In the genomic region with DNA sequence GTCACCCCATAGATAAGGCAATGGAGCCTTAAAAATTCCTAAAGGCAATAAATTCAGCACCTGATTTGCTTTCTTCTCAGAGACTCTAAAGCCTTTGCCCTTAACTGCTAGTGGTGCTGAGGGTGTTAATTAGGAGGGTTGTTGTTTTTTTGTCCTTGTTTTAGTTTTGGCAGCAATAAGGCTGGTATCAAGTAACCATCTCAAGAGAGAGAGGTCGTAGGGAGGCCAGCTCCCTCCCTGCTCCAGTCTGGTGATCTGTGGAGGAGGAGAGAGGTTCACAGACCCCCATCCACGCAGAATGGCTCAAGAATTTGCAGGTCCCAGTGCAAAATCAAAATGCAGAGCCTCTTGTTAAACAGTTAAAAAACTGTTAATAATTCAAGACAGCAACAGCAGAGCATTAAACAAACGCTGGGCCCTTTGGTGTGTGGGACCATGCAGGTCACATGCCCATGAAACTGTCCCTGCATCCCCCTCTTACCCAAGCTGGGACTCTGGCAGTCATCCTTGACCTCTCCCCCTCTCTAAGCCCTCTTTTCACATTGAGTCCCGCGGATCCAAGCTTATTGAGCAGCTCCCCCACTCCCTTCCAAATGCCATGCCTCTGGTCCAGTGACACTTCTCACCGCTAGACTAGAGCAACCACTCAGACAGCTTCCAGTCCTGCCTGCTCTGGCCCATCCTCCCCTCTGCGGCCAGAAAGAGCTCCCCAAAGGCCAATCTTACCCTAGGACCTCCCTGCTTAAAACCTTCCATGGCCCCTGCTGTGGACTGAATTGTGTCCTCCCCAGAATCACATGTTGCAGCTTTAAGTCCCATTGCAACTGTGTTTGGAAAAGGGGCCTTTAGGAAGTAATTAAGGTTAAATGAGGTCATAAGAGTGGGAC, we compare ENCODE assay signal across 21 cellular contexts. TPM values are rescaled to one million over a fixed set of nuclear protein-coding genes. Genes with fewer than 3 reads are reported as not detected.
DNase-seq lines count a peak whose midpoint lies in the region; ATAC-seq and TF ChIP-seq lines count a peak whose summit lies in the region.
"Had no signal": no experiment of that assay in that cellular context is flagged by ENCODE, and none has a peak within 500 bp of the region (broad histone marks: within the 10 kb centered on the region; RNA-seq: fewer than 3 reads in every experiment).

No MANE protein-coding gene starts in this region.

- H3K4me1 ChIP-seq in right atrium auricular region: peaks cover 0 to 10% of the 10 kb centered on the region in 2 donors
- H3K4me1 ChIP-seq in left ventricle myocardium inferior: peaks cover 21% of the 10 kb centered on the region
- H3K4me1 ChIP-seq in thyroid gland: peaks cover 18 to 33% of the 10 kb centered on the region in 2 donors
- no peaks in the 10 kb centered on the region for H3K4me1 ChIP-seq in CD8-positive, alpha-beta T cell (ENCODE audit: insufficient read depth, low read length)
- H3K4me1 ChIP-seq: A549, ascending aorta, uterus had no signal

- no peaks in the 10 kb centered on the region for H3K9me3 Mint-ChIP-seq in CD8-positive, alpha-beta T cell
- H3K9me3 Mint-ChIP-seq: CD4-positive, CD25-positive, alpha-beta regulatory T cell; dendritic cell treated with granulocyte-macrophage colony-stimulating factor and Interleukin-4, amounts not matched to agents 40 ng/mL and 50 ng/mL, for 4 days; natural killer cell treated with Interleukin-12 subunit alpha and Interleukin-12 subunit beta and Interleukin-15 and Interleukin-18, amount 100 ng/mL, for 72 hours; stimulated activated naive CD8-positive, alpha-beta T cell treated with anti-CD3 and anti-CD28 coated beads, Interleukin-15, Interleukin-2, amounts not matched to agents 100 ng/mL and 50 ng/mL, for 24 hours; T-cell had no signal

- H3K4me3 Mint-ChIP-seq in CD8-positive, alpha-beta T cell: no peak overlapping the region
- H3K4me3 Mint-ChIP-seq: CD4-positive, CD25-positive, alpha-beta regulatory T cell; dendritic cell treated with granulocyte-macrophage colony-stimulating factor and Interleukin-4, amounts not matched to agents 40 ng/mL and 50 ng/mL, for 4 days; natural killer cell treated with Interleukin-12 subunit alpha and Interleukin-12 subunit beta and Interleukin-15 and Interleukin-18, amount 100 ng/mL, for 72 hours; stimulated activated naive CD8-positive, alpha-beta T cell treated with anti-CD3 and anti-CD28 coated beads, Interleukin-15, Interleukin-2, amounts not matched to agents 100 ng/mL and 50 ng/mL, for 24 hours; T-cell had no signal

- POLR2A ChIA-PET in CD8-positive, alpha-beta T cell (lab: Charles Lee): no interaction called here

- no peaks in the 10 kb centered on the region for H3K27me3 Mint-ChIP-seq in CD8-positive, alpha-beta T cell (ENCODE audit: low read depth)
- H3K27me3 Mint-ChIP-seq: stimulated activated naive CD8-positive, alpha-beta T cell treated with anti-CD3 and anti-CD28 coated beads, Interleukin-15, Interleukin-2, amounts not matched to agents 100 ng/mL and 50 ng/mL, for 24 hours; T-cell had no signal

- DNase-seq in Right ventricle myocardium inferior (ENCODE audit: missing footprints): peak; percentile 33
- no peak for DNase-seq in right atrium auricular region (ENCODE audit: low spot score)
- peak; percentile 36 for DNase-seq in NCI-H2227 (lab: John Stamatoyannopoulos, UW; ENCODE audit: unreplicated experiment)
- DNase-seq in left ventricle myocardium inferior: no peak
- DNase-seq in thyroid gland: peak; percentile 66 to 75
- no peak for DNase-seq in CD8-positive, alpha-beta T cell
- DNase-seq: activated gamma-delta T cell treated with Interleukin-2 at 50 U/mL for 16 hours; CD4-positive, CD25-positive, alpha-beta regulatory T cell; KG1; NCI-H1436 treated with DMSO at 0.1 percent for 48 hours; NCI-H748 treated with DMSO at 0.1 percent for 48 hours; T-cell; uterus had no signal

- WGBS in thyroid gland, 2 donors: 11 to 12% methylated on average over 7 of the region's 7 CpGs

- peaks cover 11% of the 10 kb centered on the region for H3K36me3 Mint-ChIP-seq in CD8-positive, alpha-beta T cell
- H3K36me3 Mint-ChIP-seq: CD4-positive, CD25-positive, alpha-beta regulatory T cell; natural killer cell treated with Interleukin-12 subunit alpha and Interleukin-12 subunit beta and Interleukin-15 and Interleukin-18, amount 100 ng/mL, for 72 hours; T-cell had no signal

- H3K27me3 ChIP-seq in right atrium auricular region: no peaks in the 10 kb centered on the region
- no peaks in the 10 kb centered on the region for H3K27me3 ChIP-seq in left ventricle myocardium inferior (ENCODE audit: low read depth)
- H3K27me3 ChIP-seq in thyroid gland: no peaks in the 10 kb centered on the region
- no peaks in the 10 kb centered on the region for H3K27me3 ChIP-seq in CD8-positive, alpha-beta T cell (ENCODE audit: insufficient read depth, low read length)
- H3K27me3 ChIP-seq: ascending aorta, uterus had no signal

- H3K36me3 ChIP-seq in right atrium auricular region: no peaks in the 10 kb centered on the region
- H3K36me3 ChIP-seq in left ventricle myocardium inferior: no peaks in the 10 kb centered on the region
- no peaks in the 10 kb centered on the region for H3K36me3 ChIP-seq in thyroid gland
- H3K36me3 ChIP-seq in CD8-positive, alpha-beta T cell (ENCODE audit: insufficient read depth, low read length): no peaks in the 10 kb centered on the region
- H3K36me3 ChIP-seq: ascending aorta, uterus had no signal

- H3K27ac ChIP-seq in right atrium auricular region: no peak overlapping the region
- H3K27ac ChIP-seq in left ventricle myocardium inferior (replicated peaks): peak overlapping the region; percentile 44
- peak overlapping the region; percentile 74 to 79 (median 75) for H3K27ac ChIP-seq in thyroid gland
- no peak overlapping the region for H3K27ac ChIP-seq in CD8-positive, alpha-beta T cell (ENCODE audit: low read depth, low read length)
- H3K27ac ChIP-seq: A549, ascending aorta, uterus had no signal

- no peak for TF ChIP-seq CTCF in right atrium auricular region (IDR thresholded peaks at IDR 0.05)
- TF ChIP-seq CTCF in left ventricle myocardium inferior (IDR thresholded peaks at IDR 0.05; ENCODE audit: borderline replicate concordance): no peak
- TF ChIP-seq CTCF in thyroid gland (IDR thresholded peaks at IDR 0.05): peak in 1 of 6 experiments; percentile 22
- no peak for TF ChIP-seq CTCF in CD8-positive, alpha-beta T cell (IDR thresholded peaks at IDR 0.05)

- no peaks in the 10 kb centered on the region for H3K4me1 Mint-ChIP-seq in CD8-positive, alpha-beta T cell (ENCODE audit: low read depth)
- H3K4me1 Mint-ChIP-seq: CD4-positive, CD25-positive, alpha-beta regulatory T cell; T-cell had no signal

- CTCF ChIA-PET in CD8-positive, alpha-beta T cell (lab: Charles Lee): interaction anchor here (1.0 to 22.8 kb wide), 7 partner anchors 7 to 147 kb away, joined by 3 to 1167 read pairs (median 4); a partner anchor contains a TSS

- no peak overlapping the region for H3K27ac Mint-ChIP-seq in CD8-positive, alpha-beta T cell
- H3K27ac Mint-ChIP-seq: dendritic cell treated with granulocyte-macrophage colony-stimulating factor and Interleukin-4, amounts not matched to agents 40 ng/mL and 50 ng/mL, for 4 days; natural killer cell treated with Interleukin-12 subunit alpha and Interleukin-12 subunit beta and Interleukin-15 and Interleukin-18, amount 100 ng/mL, for 72 hours; stimulated activated naive CD8-positive, alpha-beta T cell treated with anti-CD3 and anti-CD28 coated beads, Interleukin-15, Interleukin-2, amounts not matched to agents 100 ng/mL and 50 ng/mL, for 24 hours; T-cell had no signal

- no peaks in the 10 kb centered on the region for H3K9me3 ChIP-seq in right atrium auricular region
- H3K9me3 ChIP-seq in left ventricle myocardium inferior (replicated peaks): no peaks in the 10 kb centered on the region
- H3K9me3 ChIP-seq in thyroid gland: no peaks in the 10 kb centered on the region
- H3K9me3 ChIP-seq in CD8-positive, alpha-beta T cell (ENCODE audit: low read length): no peaks in the 10 kb centered on the region
- H3K9me3 ChIP-seq: A549, ascending aorta, uterus had no signal

- ATAC-seq in Right ventricle myocardium inferior (peak; percentile 62), GM19351 (IDR thresholded peaks at IDR 0.05; ENCODE audit: unreplicated experiment) (no peak), HG03565 (IDR thresholded peaks at IDR 0.05; ENCODE audit: unreplicated experiment) (no peak)
- no peak for ATAC-seq in CD8-positive, alpha-beta T cell
- ATAC-seq: A549; natural killer cell treated with Interleukin-12 subunit alpha and Interleukin-12 subunit beta and Interleukin-15 and Interleukin-18, amount 100 ng/mL, for 72 hours; T-cell had no signal

- H3K4me3 ChIP-seq in right atrium auricular region (no peak overlapping the region), left ventricle myocardium inferior (no peak overlapping the region), thyroid gland (replicated peaks in 1 of 3) (no peak overlapping the region)
- H3K4me3 ChIP-seq in CD8-positive, alpha-beta T cell (ENCODE audit: low read depth, low read length): no peak overlapping the region
- H3K4me3 ChIP-seq: A549, ascending aorta, lung, uterus had no signal

- intact Hi-C loops in Right ventricle myocardium inferior (cut with DNase I): no loop called here
- intact Hi-C loops in left ventricle myocardium inferior (cut with micrococcal nuclease): no loop called here
- intact Hi-C loops in thyroid gland (cut with DNase I): no loop called here
- intact Hi-C loops in CD8-positive, alpha-beta T cell (cut with DNase I, micrococcal nuclease): no loop called here

- TF ChIP-seq POLR2A in thyroid gland (IDR thresholded peaks at IDR 0.05): no peak

RNA-seq across cellular contexts. Expression of a gene that starts 47.7 kb away (rescaled TPM):
- total RNA-seq in Right ventricle myocardium inferior (681 TPM), right atrium auricular region (100 to 1,000 TPM; 391 to 585 TPM), left ventricle myocardium inferior (684 TPM), thyroid gland (1,000 to 10,000 TPM in 1 of 4 donors, 100 to 1,000 TPM in 3; 669 to 1,720 (median 801) TPM)
- 1,000 to 10,000 TPM; 2,153 to 2,178 TPM for total RNA-seq in CD8-positive, alpha-beta T cell

Comparison
In these comparisons a context has a peak if more than half of its experiments do, and no peak if none do; other contexts are left out.
1. DNase-seq: peak in Right ventricle myocardium inferior (single experiment), NCI-H2227 (single experiment) and thyroid gland (2 of 2); none in right atrium auricular region (single experiment), left ventricle myocardium inferior (single experiment) and CD8-positive, alpha-beta T cell (0 of 7).
2. H3K27ac ChIP-seq: peak in left ventricle myocardium inferior (single experiment) and thyroid gland (3 of 3); none in right atrium auricular region (0 of 2) and CD8-positive, alpha-beta T cell (single experiment).